In genomic region chr1:23461050-23461449, GRCh38 we compare ENCODE assay signal across 31 cellular contexts. TPM values are rescaled to one million over a fixed set of nuclear protein-coding genes. Genes with fewer than 3 reads are reported as not detected.
"Had no signal": no experiment of that assay in that cellular context is flagged by ENCODE, and none has a peak within 500 bp of the region (broad histone marks: within the 10 kb centered on the region; RNA-seq: fewer than 3 reads in every experiment).

No MANE protein-coding gene starts in this region.

- ATAC-seq: activated CD4-positive, CD25-positive, alpha-beta regulatory T cell treated with anti-CD3 and anti-CD28 coated beads, Interleukin-2, amount 50 U/mL, for 24 hours; activated CD8-positive, alpha-beta T cell treated with anti-CD3 and anti-CD28 coated beads for 36 hours; activated T-cell treated with anti-CD3 and anti-CD28 coated beads, Interleukin-2, amount 50 U/mL, for 4 hours; activated T-helper 17 cell treated with anti-CD3 and anti-CD28 coated beads, Interleukin-2, amount 50 U/mL, for 72 hours; gastroesophageal sphincter; heart right ventricle; T-cell had no signal

- H3K4me3 ChIP-seq: esophagus muscularis mucosa, gastroesophageal sphincter, heart right ventricle had no signal

- FAIRE-seq: astrocyte, colon, endometrium had no signal

- H3K27ac ChIP-seq: brain microvascular endothelial cell, esophagus muscularis mucosa, gastroesophageal sphincter, heart right ventricle, WERI-Rb-1 had no signal

- H3K9me3 ChIP-seq: esophagus muscularis mucosa, gastroesophageal sphincter, heart right ventricle had no signal

- H3K27me3 ChIP-seq: brain microvascular endothelial cell, esophagus muscularis mucosa, gastroesophageal sphincter, heart right ventricle had no signal

- H3K36me3 ChIP-seq: brain microvascular endothelial cell, WERI-Rb-1 had no signal

- DNase-seq: activated B cell treated with CpG ODN at 0.5 μM for 24 hours; activated CD4-positive, alpha-beta T cell treated with anti-CD3 and anti-CD28 coated beads for 48 hours; activated CD4-positive, alpha-beta T cell treated with anti-CD3 and anti-CD28 coated beads, Interleukin-2, amount 50 U/mL, for 1 hour; activated CD4-positive, alpha-beta T cell treated with anti-CD3 and anti-CD28 coated beads, Interleukin-2, amount 50 U/mL, for 48 hours; activated CD8-positive, alpha-beta memory T cell treated with anti-CD3 and anti-CD28 coated beads for 24 hours; activated CD8-positive, alpha-beta T cell treated with anti-CD3 and anti-CD28 coated beads for 36 hours; activated effector memory CD4-positive, alpha-beta T cell treated with Interleukin-2 at 50 U/mL for 16 hours; activated gamma-delta T cell treated with Interleukin-2 at 50 U/mL for 16 hours; activated naive CD4-positive, alpha-beta T cell treated with anti-CD3 and anti-CD28 coated beads, Interleukin-2, amount 50 U/mL, for 16 hours; activated naive CD4-positive, alpha-beta T cell treated with Interleukin-2 at 50 U/mL for 16 hours; activated T-cell treated with anti-CD3 and anti-CD28 coated beads, Interleukin-2, amount 50 U/mL, for 4 hours; amniotic stem cell; anterior cingulate cortex; brain microvascular endothelial cell; caudate nucleus; cortex of kidney; dermis blood vessel endothelial cell; effector CD8-positive, alpha-beta T cell; erythroblast; foreskin melanocyte; heart right ventricle; T-cell; T1000; WERI-Rb-1 had no signal

RNA-seq across cellular contexts. Expression of gene TCEA3, which starts 36.5 kb away (rescaled TPM):
- total RNA-seq: activated B cell treated with CpG ODN at 0.5 μM for 24 hours had no signal
